In genomic region chr11:73324665-73325035, GRCh38 we compare ENCODE assay signal across 15 cellular contexts. TPM values are rescaled to one million over a fixed set of nuclear protein-coding genes. Genes with fewer than 3 reads are reported as not detected.
DNase-seq lines count a peak whose midpoint lies in the region; ATAC-seq and TF ChIP-seq lines count a peak whose summit lies in the region.
"Had no signal": no experiment of that assay in that cellular context is flagged by ENCODE, and none has a peak within 500 bp of the region (broad histone marks: within the 10 kb centered on the region; RNA-seq: fewer than 3 reads in every experiment).

No MANE protein-coding gene starts in this region.

- in situ Hi-C loops in transverse colon (cut with MboI; ENCODE audit: low pct_ligation_motif_present in 1 of 4, low pct_unique_long_range_greater_than_20kb in 1 of 4, low sequenced_read_pairs in 3 of 4) = no loop called here

- ATAC-seq in activated T-cell treated with anti-CD3 and anti-CD28 coated beads, Interleukin-2, amount 50 U/mL, for 72 hours (replicated peaks in 1 of 2) = no peak
- ATAC-seq: activated T-cell treated with anti-CD3 and anti-CD28 coated beads, Interleukin-2, amount 50 U/mL, for 4 hours had no signal

- H3K9me3 ChIP-seq in muscle layer of duodenum (ENCODE audit: control insufficient read depth in 1 of 2, low read length in 2 of 2) (no peaks in the 10 kb centered on the region), transverse colon (no peaks in the 10 kb centered on the region)
- H3K9me3 ChIP-seq: HAP-1, neutrophil had no signal

- no peaks in the 10 kb centered on the region for H3K4me1 Mint-ChIP-seq in activated T-cell treated with anti-CD3 and anti-CD28 coated beads, Interleukin-2, amount 50 U/mL, for 72 hours (ENCODE audit: low read depth)

- H3K36me3 ChIP-seq in muscle layer of duodenum (ENCODE audit: control insufficient read depth in 1 of 2, insufficient read depth in 2 of 2, low read length in 2 of 2) = no peaks in the 10 kb centered on the region
- no peaks in the 10 kb centered on the region for H3K36me3 ChIP-seq in transverse colon
- H3K36me3 ChIP-seq: HAP-1, neutrophil had no signal

- H3K4me1 ChIP-seq in muscle layer of duodenum (ENCODE audit: control insufficient read depth in 1 of 2, insufficient read depth in 2 of 2, low read length in 2 of 2) (peaks cover 33 to 84% of the 10 kb centered on the region in 2 donors), transverse colon (peaks cover 40 to 67% (median 54%) of the 10 kb centered on the region in 4 donors)

- intact Hi-C loops in transverse colon (cut with DNase I; ENCODE audit: low total_unique reads) (no loop called here), posterior cingulate gyrus (cut with DNase I) (no loop called here)

- no peak for DNase-seq in activated T-cell treated with anti-CD3 and anti-CD28 coated beads, Interleukin-2, amount 50 U/mL, for 72 hours
- no peak for DNase-seq in activated T-cell treated with anti-CD3 and anti-CD28 coated beads for 4 hours
- no peak for DNase-seq in caudate nucleus (lab: John Stamatoyannopoulos, UW)
- DNase-seq in transverse colon = no peak
- no peak for DNase-seq in activated CD8-positive, alpha-beta memory T cell treated with anti-CD3 and anti-CD28 coated beads for 24 hours
- DNase-seq in posterior cingulate gyrus = no peak
- DNase-seq in GM19240 (ENCODE audit: insufficient read length, low spot score) = no peak
- DNase-seq: 8988T; activated T-cell treated with anti-CD3 and anti-CD28 coated beads, Interleukin-2, amount 50 U/mL, for 4 hours; dermis blood vessel endothelial cell; DMS79 treated with DMSO at 0.1 percent for 48 hours; NCI-H187 had no signal

- no peaks in the 10 kb centered on the region for H3K27me3 Mint-ChIP-seq in activated T-cell treated with anti-CD3 and anti-CD28 coated beads, Interleukin-2, amount 50 U/mL, for 72 hours (ENCODE audit: low read depth)

- H3K4me3 ChIP-seq in muscle layer of duodenum (ENCODE audit: low read depth in 1 of 2, low read length in 2 of 2) = peak overlapping the region in 1 of 2 donors; percentile 11
- H3K4me3 ChIP-seq in transverse colon = no peak overlapping the region
- H3K4me3 ChIP-seq: HAP-1 had no signal

- H3K27ac ChIP-seq in caudate nucleus (ENCODE audit: low read depth, low read length) (peak overlapping the region; percentile 60), muscle layer of duodenum (ENCODE audit: low read length) (peak overlapping the region; percentile 94), transverse colon (peak overlapping the region; percentile 95 to 99 (median 95))

- no peak for TF ChIP-seq EP300 in transverse colon (IDR thresholded peaks at IDR 0.05; ENCODE audit: low read depth)

- H3K27me3 ChIP-seq in muscle layer of duodenum (ENCODE audit: low read depth, low read length) (no peaks in the 10 kb centered on the region), transverse colon (no peaks in the 10 kb centered on the region)
- H3K27me3 ChIP-seq: neutrophil had no signal

- TF ChIP-seq POLR2A in transverse colon (IDR thresholded peaks at IDR 0.05) = no peak

- no peaks in the 10 kb centered on the region for H3K9me3 Mint-ChIP-seq in activated T-cell treated with anti-CD3 and anti-CD28 coated beads, Interleukin-2, amount 50 U/mL, for 72 hours
- H3K9me3 Mint-ChIP-seq: activated T-cell treated with anti-CD3 and anti-CD28 coated beads, Interleukin-2, amount 50 U/mL, for 4 hours had no signal

- no peaks in the 10 kb centered on the region for H3K36me3 Mint-ChIP-seq in activated T-cell treated with anti-CD3 and anti-CD28 coated beads, Interleukin-2, amount 50 U/mL, for 72 hours (ENCODE audit: insufficient read depth in 2 of 2)

- 90% methylated on average over 2 of the region's 2 CpGs; no CpG with 5 or more reads in 1 of the 2 donors for WGBS in transverse colon (ENCODE audit: low coverage in 1 of 2), 2 donors

- TF ChIP-seq CTCF in transverse colon (IDR thresholded peaks at IDR 0.05) = no peak

- no peak overlapping the region for H3K4me3 Mint-ChIP-seq in activated T-cell treated with anti-CD3 and anti-CD28 coated beads, Interleukin-2, amount 50 U/mL, for 72 hours
- H3K4me3 Mint-ChIP-seq: activated T-cell treated with anti-CD3 and anti-CD28 coated beads, Interleukin-2, amount 50 U/mL, for 4 hours had no signal

- peak overlapping the region; percentile 21 for H3K27ac Mint-ChIP-seq in activated T-cell treated with anti-CD3 and anti-CD28 coated beads, Interleukin-2, amount 50 U/mL, for 72 hours

RNA-seq across cellular contexts. Expression of gene ARHGEF17, which starts 16.6 kb away (rescaled TPM):
- total RNA-seq in activated T-cell treated with anti-CD3 and anti-CD28 coated beads, Interleukin-2, amount 50 U/mL, for 72 hours = under 1 TPM; 0.05 to 0.07 TPM
- total RNA-seq in transverse colon = 10 to 100 TPM; 12.0 to 44.9 (median 27.1) TPM

RNA-seq across cellular contexts. Expression of gene RELT, which starts 51.5 kb away (rescaled TPM):
- total RNA-seq in activated T-cell treated with anti-CD3 and anti-CD28 coated beads, Interleukin-2, amount 50 U/mL, for 72 hours = 10 to 100 TPM; 17.3 to 19.6 TPM
- 10 to 100 TPM in 1 of 4 donors, 1 to 10 TPM in 3; 2.0 to 10.1 (median 6.1) TPM for total RNA-seq in transverse colon

RNA-seq across cellular contexts. Expression of gene P2RY6, which starts 52.5 kb away (rescaled TPM):
- total RNA-seq in activated T-cell treated with anti-CD3 and anti-CD28 coated beads, Interleukin-2, amount 50 U/mL, for 72 hours = not detected
- 1 to 10 TPM in 3 of 4 donors, not detected in 1; 1.1 to 1.6 (median 1.4) TPM for total RNA-seq in transverse colon
- total RNA-seq: activated T-cell treated with anti-CD3 and anti-CD28 coated beads, Interleukin-2, amount 50 U/mL, for 4 hours; dermis blood vessel endothelial cell had no signal

Comparison
In these comparisons a context has a peak if more than half of its experiments do, and no peak if none do; other contexts are left out.
1. RNA of gene ARHGEF17, which starts 16.6 kb away (total RNA-seq): 12.0 to 44.9 TPM in transverse colon; 0.05 to 0.07 TPM in activated T-cell treated with anti-CD3 and anti-CD28 coated beads, Interleukin-2, amount 50 U/mL, for 72 hours; every median in the first group is over 10 times any median in the second.
2. Peak in every context shown above with its lines, with median percentiles within 50 percentile points of each other: H3K27ac ChIP-seq.